In the genomic region with DNA sequence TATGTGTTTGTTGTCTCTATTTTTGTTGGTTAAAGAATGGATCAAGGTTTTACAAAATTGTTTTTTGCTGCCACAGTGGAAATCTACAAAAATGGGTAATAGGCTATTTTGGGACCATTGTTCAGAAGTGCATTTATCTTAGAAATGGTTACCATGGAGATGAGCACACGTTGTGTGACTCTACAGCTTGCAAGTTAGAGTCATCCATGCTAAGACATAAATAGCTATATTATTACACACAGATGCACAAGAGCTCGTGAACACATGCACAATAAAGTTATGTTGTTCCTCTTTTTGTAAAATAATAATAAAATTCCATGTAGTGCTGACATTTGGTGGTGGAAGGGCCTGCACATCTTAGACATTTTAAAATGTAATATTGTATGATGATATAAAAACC, we compare ENCODE assay signal across 14 cellular contexts. TPM values are rescaled to one million over a fixed set of nuclear protein-coding genes. Genes with fewer than 3 reads are reported as not detected.
DNase-seq lines count a peak whose midpoint lies in the region; ATAC-seq and TF ChIP-seq lines count a peak whose summit lies in the region.
"Had no signal": no experiment of that assay in that cellular context is flagged by ENCODE, and none has a peak within 500 bp of the region (broad histone marks: within the 10 kb centered on the region; RNA-seq: fewer than 3 reads in every experiment).

No MANE protein-coding gene starts in this region.

- H3K9me3 Mint-ChIP-seq in Caco-2 (ENCODE audit: unreplicated experiment), result no peaks in the 10 kb centered on the region
- H3K9me3 Mint-ChIP-seq in activated CD8-positive, alpha-beta memory T cell treated with anti-CD3 and anti-CD28 coated beads, Interleukin-2, amount 10 ng/mL, durations not matched to agents 7 days and 5 days (ENCODE audit: low read depth), result no peaks in the 10 kb centered on the region

- no peak overlapping the region for H3K4me3 Mint-ChIP-seq in Caco-2 (ENCODE audit: unreplicated experiment)
- H3K4me3 Mint-ChIP-seq in activated CD8-positive, alpha-beta memory T cell treated with anti-CD3 and anti-CD28 coated beads, Interleukin-2, amount 10 ng/mL, durations not matched to agents 7 days and 5 days, result no peak overlapping the region
- H3K4me3 Mint-ChIP-seq: activated CD8-positive, alpha-beta T cell treated with anti-CD3 and anti-CD28 coated beads, Interleukin-2, amount 10 ng/mL, durations not matched to agents 7 days and 5 days had no signal

- no peak for DNase-seq in Caco-2
- peak; percentile 80 for DNase-seq in NAMALWA (ENCODE audit: low spot score)
- peak; percentile 94 for DNase-seq in fibroblast of pulmonary artery (ENCODE audit: low read depth)
- DNase-seq in activated T-cell treated with anti-CD3 and anti-CD28 coated beads for 4 hours, result no peak
- no peak for DNase-seq in HK-2 (ENCODE audit: unreplicated experiment)
- no peak for DNase-seq in activated CD8-positive, alpha-beta memory T cell treated with anti-CD3 and anti-CD28 coated beads, Interleukin-2, amount 10 ng/mL, durations not matched to agents 7 days and 5 days
- DNase-seq: activated CD8-positive, alpha-beta T cell treated with anti-CD3 and anti-CD28 coated beads, Interleukin-2, amount 10 ng/mL, durations not matched to agents 7 days and 5 days; Calu3; central memory CD4-positive, alpha-beta T cell; MG63; SIG-M5; stimulated activated naive CD4-positive, alpha-beta T cell treated with Interleukin-2 at 50 U/mL for 16 hours had no signal

- CTCF ChIA-PET in Caco-2 (lab: Charles Lee), result no interaction called here
- CTCF ChIA-PET in activated CD8-positive, alpha-beta memory T cell treated with anti-CD3 and anti-CD28 coated beads, Interleukin-2, amount 10 ng/mL, durations not matched to agents 7 days and 5 days (lab: Charles Lee), result no interaction called here

- H3K4me1 ChIP-seq in Caco-2, result peaks cover 23% of the 10 kb centered on the region

- peak overlapping the region; percentile 65 for H3K27ac Mint-ChIP-seq in Caco-2 (ENCODE audit: unreplicated experiment)
- H3K27ac Mint-ChIP-seq in activated CD8-positive, alpha-beta memory T cell treated with anti-CD3 and anti-CD28 coated beads, Interleukin-2, amount 10 ng/mL, durations not matched to agents 7 days and 5 days, result no peak overlapping the region
- H3K27ac Mint-ChIP-seq: activated CD8-positive, alpha-beta T cell treated with anti-CD3 and anti-CD28 coated beads, Interleukin-2, amount 10 ng/mL, durations not matched to agents 7 days and 5 days had no signal

- no peaks in the 10 kb centered on the region for H3K27me3 ChIP-seq in Caco-2 (replicated peaks; ENCODE audit: control insufficient read depth, insufficient read depth, low read length)
- H3K27me3 ChIP-seq: MG63 had no signal

- H3K36me3 ChIP-seq in Caco-2 (ENCODE audit: control insufficient read depth, insufficient read depth, low read length), result no peaks in the 10 kb centered on the region
- H3K36me3 ChIP-seq: MG63 had no signal

- TF ChIP-seq CTCF in Caco-2 (IDR thresholded peaks at IDR 0.05; ENCODE audit: insufficient read depth in 1 of 2, low read depth in 1 of 2, low read length in 1 of 2, severe bottlenecking in 1 of 2, unreplicated experiment in 1 of 2), result no peak
- TF ChIP-seq CTCF in fibroblast of pulmonary artery (IDR thresholded peaks at IDR 0.05; ENCODE audit: low read length, missing control alignments), result no peak

- H3K4me3 ChIP-seq in Caco-2 (ENCODE audit: low read depth, low read length) (no peak overlapping the region), fibroblast of pulmonary artery (replicated peaks; ENCODE audit: low read depth, low read length) (no peak overlapping the region)
- H3K4me3 ChIP-seq: MG63 had no signal

- H3K4me1 Mint-ChIP-seq in Caco-2 (ENCODE audit: low read depth, unreplicated experiment), result peaks cover 18% of the 10 kb centered on the region
- H3K4me1 Mint-ChIP-seq in activated CD8-positive, alpha-beta memory T cell treated with anti-CD3 and anti-CD28 coated beads, Interleukin-2, amount 10 ng/mL, durations not matched to agents 7 days and 5 days, result peaks cover 5% of the 10 kb centered on the region

- POLR2A ChIA-PET in Caco-2 (lab: Charles Lee), result interaction anchor here (0.6 kb wide), 1 partner anchor 16 kb away, joined by 4 read pairs; no protein-coding TSS in a partner anchor

- no peaks in the 10 kb centered on the region for H3K9me3 ChIP-seq in Caco-2
- H3K9me3 ChIP-seq: MG63 had no signal

- ATAC-seq in GM21717 (IDR thresholded peaks at IDR 0.05; ENCODE audit: unreplicated experiment), result peak; percentile 70
- ATAC-seq in activated CD8-positive, alpha-beta memory T cell treated with anti-CD3 and anti-CD28 coated beads, Interleukin-2, amount 10 ng/mL, durations not matched to agents 7 days and 5 days, result no peak
- no peak for ATAC-seq in GM21515 (IDR thresholded peaks at IDR 0.05; ENCODE audit: unreplicated experiment)
- ATAC-seq: activated CD8-positive, alpha-beta T cell treated with anti-CD3 and anti-CD28 coated beads, Interleukin-2, amount 10 ng/mL, durations not matched to agents 7 days and 5 days had no signal

- BruUV-seq in Caco-2 (replicated peaks; lab: Mats Ljungman, UMichigan), result no TSS peak

- peaks cover 3% of the 10 kb centered on the region for H3K27me3 Mint-ChIP-seq in Caco-2 (ENCODE audit: insufficient read depth, unreplicated experiment)
- peaks cover 21% of the 10 kb centered on the region for H3K27me3 Mint-ChIP-seq in activated CD8-positive, alpha-beta memory T cell treated with anti-CD3 and anti-CD28 coated beads, Interleukin-2, amount 10 ng/mL, durations not matched to agents 7 days and 5 days

- intact Hi-C loops in Caco-2 (cut with micrococcal nuclease; ENCODE audit: unreplicated experiment), result no loop called here

- no peaks in the 10 kb centered on the region for H3K36me3 Mint-ChIP-seq in Caco-2 (ENCODE audit: insufficient read depth, unreplicated experiment)
- H3K36me3 Mint-ChIP-seq in activated CD8-positive, alpha-beta memory T cell treated with anti-CD3 and anti-CD28 coated beads, Interleukin-2, amount 10 ng/mL, durations not matched to agents 7 days and 5 days, result no peaks in the 10 kb centered on the region

RNA-seq across cellular contexts. Expression of a gene that starts 15.5 kb away (rescaled TPM):
- 3.6 and 3.9 TPM in 2 replicates for total RNA-seq in Caco-2 (2022)
- 1 to 10 TPM; 1.8 to 2.1 TPM for total RNA-seq in activated CD8-positive, alpha-beta memory T cell treated with anti-CD3 and anti-CD28 coated beads, Interleukin-2, amount 10 ng/mL, durations not matched to agents 7 days and 5 days

RNA-seq across cellular contexts. Expression of a gene that starts 24.8 kb away (rescaled TPM):
- 154 and 162 TPM in 2 replicates for total RNA-seq in Caco-2 (2022)
- total RNA-seq in activated CD8-positive, alpha-beta memory T cell treated with anti-CD3 and anti-CD28 coated beads, Interleukin-2, amount 10 ng/mL, durations not matched to agents 7 days and 5 days, result 1 to 10 TPM in 1 of 2 experiments, under 1 TPM in 1; 0.96 to 1.6 TPM

Comparison
In these comparisons a context has a peak if more than half of its experiments do, and no peak if none do; other contexts are left out.
1. DNase-seq: peak in NAMALWA (single experiment) and fibroblast of pulmonary artery (single experiment); none in Caco-2 (0 of 2), activated T-cell treated with anti-CD3 and anti-CD28 coated beads for 4 hours (single experiment), HK-2 (single experiment) and activated CD8-positive, alpha-beta memory T cell treated with anti-CD3 and anti-CD28 coated beads, Interleukin-2, amount 10 ng/mL, durations not matched to agents 7 days and 5 days (single experiment).
2. RNA of a gene that starts 24.8 kb away (total RNA-seq): 154 to 162 TPM in Caco-2; 0.96 to 1.6 TPM in activated CD8-positive, alpha-beta memory T cell treated with anti-CD3 and anti-CD28 coated beads, Interleukin-2, amount 10 ng/mL, durations not matched to agents 7 days and 5 days; every median in the first group is over 10 times any median in the second.